27 cellular contexts compared by ENCODE assay signal in genomic region chrX:40878821-40879571, GRCh38.
A peak's percentile ranks its signal among the peaks of the same experiment; 100 is the strongest.
DNase-seq lines count a peak whose midpoint lies in the region; FAIRE-seq and TF ChIP-seq lines count a peak whose summit lies in the region.
"Had no signal": no experiment of that assay in that cellular context is flagged by ENCODE, and none has a peak within 500 bp of the region (broad histone marks: within the 10 kb centered on the region; RNA-seq: fewer than 3 reads in every experiment).

No MANE protein-coding gene starts in this region.

- peak overlapping the region; percentile 53 for H3K4me2 ChIP-seq in smooth muscle cell

- CTCF ChIA-PET in activated naive CD4-positive, alpha-beta T cell treated with anti-CD3 and anti-CD28 coated beads for 36 hours (lab: Charles Lee) = interaction anchor here (1.2 to 2.1 kb wide), 2 partner anchors 236 to 238 kb away, joined by 3 to 15 read pairs; no protein-coding TSS in a partner anchor

- no peaks in the 10 kb centered on the region for H3K27me3 Mint-ChIP-seq in activated naive CD4-positive, alpha-beta T cell treated with anti-CD3 and anti-CD28 coated beads for 36 hours (ENCODE audit: low read depth)
- H3K27me3 Mint-ChIP-seq: type B pancreatic cell had no signal

- H3K4me3 ChIP-seq in HUES48 (ENCODE audit: low read depth, low read length) = 0 out of 2 replicates have a peak overlapping the region, but pooled peaks have one; percentile 19
- no peak overlapping the region for H3K4me3 ChIP-seq in iPS-18a (ENCODE audit: low read length)
- no peak overlapping the region for H3K4me3 ChIP-seq in smooth muscle cell
- no peak overlapping the region for H3K4me3 ChIP-seq in kidney (ENCODE audit: low read length in 2 of 2)
- H3K4me3 ChIP-seq: heart right ventricle, pancreas, right atrium auricular region had no signal

- H4K20me1 ChIP-seq in smooth muscle cell (ENCODE audit: low read depth) = no peaks in the 10 kb centered on the region

- peak overlapping the region; percentile 96 for H2AFZ ChIP-seq in smooth muscle cell (ENCODE audit: low read depth)

- TF ChIP-seq CTCF in smooth muscle cell (IDR thresholded peaks at IDR 0.05; ENCODE audit: borderline replicate concordance, insufficient read depth, poor library complexity, severe bottlenecking) (no peak), kidney (IDR thresholded peaks at IDR 0.05; ENCODE audit: borderline replicate concordance, extremely low read depth, insufficient read depth) (no peak)

- H3K27ac Mint-ChIP-seq in activated naive CD4-positive, alpha-beta T cell treated with anti-CD3 and anti-CD28 coated beads for 36 hours = no peak overlapping the region
- H3K27ac Mint-ChIP-seq: activated CD4-positive, alpha-beta T cell treated with anti-CD3 and anti-CD28 coated beads for 36 hours; natural killer cell; type B pancreatic cell had no signal

- H3K9ac ChIP-seq in HUES48 (ENCODE audit: low read depth, low read length) = peak overlapping the region; percentile 28; the same call in 1 of the 2 replicates
- H3K9ac ChIP-seq in iPS-18a (ENCODE audit: low read length) = peak overlapping the region; percentile 62
- H3K9ac ChIP-seq in smooth muscle cell (ENCODE audit: low read depth) = no peak overlapping the region
- H3K9ac ChIP-seq in kidney (ENCODE audit: low read length in 2 of 2) = no peak overlapping the region

- intact Hi-C loops in activated naive CD4-positive, alpha-beta T cell treated with anti-CD3 and anti-CD28 coated beads for 36 hours (cut with micrococcal nuclease) = loop anchor here (2.0 to 10.0 kb wide), 3 partner anchors 236 to 373 kb away; partner anchors contain the start of gene ATP6AP2
- intact Hi-C loops in kidney (cut with DNase I) = no loop called here

- no peaks in the 10 kb centered on the region for H3K36me3 Mint-ChIP-seq in activated naive CD4-positive, alpha-beta T cell treated with anti-CD3 and anti-CD28 coated beads for 36 hours (ENCODE audit: low read depth)
- H3K36me3 Mint-ChIP-seq: natural killer cell, type B pancreatic cell had no signal

- peaks cover 4% of the 10 kb centered on the region for H3K4me1 Mint-ChIP-seq in activated naive CD4-positive, alpha-beta T cell treated with anti-CD3 and anti-CD28 coated beads for 36 hours (ENCODE audit: low read depth)
- H3K4me1 Mint-ChIP-seq: activated CD4-positive, alpha-beta T cell treated with anti-CD3 and anti-CD28 coated beads for 36 hours; natural killer cell had no signal

- DNase-seq in astrocyte of the hippocampus (ENCODE audit: low read depth, low spot score) (peak; percentile 35), smooth muscle cell (lab: John Stamatoyannopoulos, UW; ENCODE audit: unreplicated experiment) (no peak), kidney (no peak)
- no peak for DNase-seq in activated CD4-positive, alpha-beta T cell treated with anti-CD3 and anti-CD28 coated beads for 48 hours
- no peak for DNase-seq in activated naive CD4-positive, alpha-beta T cell treated with anti-CD3 and anti-CD28 coated beads for 36 hours
- DNase-seq: activated CD4-positive, alpha-beta T cell treated with anti-CD3 and anti-CD28 coated beads for 36 hours; activated T-cell treated with anti-CD3 and anti-CD28 coated beads, Interleukin-2, amount 50 U/mL, for 4 hours; adrenal gland; C1 segment of cervical spinal cord; COR-L47; effector memory CD4-positive, alpha-beta T cell; GF-D8; heart right ventricle; natural killer cell; NCI-H1436; NCI-H82; pancreas; stimulated activated CD4-positive, alpha-beta T cell treated with anti-CD3 and anti-CD28 coated beads, Interleukin-2, amount 100 ng/mL, for 48 hours had no signal

- no peak for FAIRE-seq in kidney (lab: Jason Lieb, UNC)
- FAIRE-seq: colon, GM19239, keratinocyte, pancreas had no signal

- H3F3A ChIP-seq in smooth muscle cell (ENCODE audit: low read depth) = no peaks in the 10 kb centered on the region

- no peaks in the 10 kb centered on the region for H3K9me3 Mint-ChIP-seq in activated naive CD4-positive, alpha-beta T cell treated with anti-CD3 and anti-CD28 coated beads for 36 hours
- H3K9me3 Mint-ChIP-seq: activated T-cell treated with anti-CD3 and anti-CD28 coated beads, Interleukin-2, amount 50 U/mL, for 4 hours; natural killer cell had no signal

- WGBS in smooth muscle cell (ENCODE audit: low lambda C conversion rate) = 32% methylated on average over 9 of the region's 9 CpGs

- H3K4me1 ChIP-seq in HUES48 (ENCODE audit: control insufficient read depth, insufficient read depth, low read length) = peaks cover 26% of the 10 kb centered on the region
- peaks cover 39% of the 10 kb centered on the region for H3K4me1 ChIP-seq in iPS-18a (ENCODE audit: control insufficient read depth, low read depth, low read length)
- peaks cover 13% of the 10 kb centered on the region for H3K4me1 ChIP-seq in smooth muscle cell (ENCODE audit: low read depth)
- H3K4me1 ChIP-seq in kidney (ENCODE audit: control insufficient read depth in 1 of 2, insufficient read depth in 1 of 2, low read depth in 1 of 2, low read length in 2 of 2) = no peaks in the 10 kb centered on the region
- H3K4me1 ChIP-seq: adrenal gland, heart right ventricle, pancreas, right atrium auricular region had no signal

- H3K36me3 ChIP-seq in HUES48 (ENCODE audit: control insufficient read depth, insufficient read depth, low read length) (no peaks in the 10 kb centered on the region), iPS-18a (ENCODE audit: control insufficient read depth, low read depth, low read length) (no peaks in the 10 kb centered on the region), smooth muscle cell (ENCODE audit: low read depth) (no peaks in the 10 kb centered on the region), kidney (ENCODE audit: control insufficient read depth in 1 of 2, insufficient read depth in 2 of 2, low read length in 2 of 2) (no peaks in the 10 kb centered on the region)
- H3K36me3 ChIP-seq: adrenal gland, heart right ventricle, pancreas, right atrium auricular region had no signal

- H3K79me2 ChIP-seq in smooth muscle cell (ENCODE audit: low read depth) = no peaks in the 10 kb centered on the region

- H3K27ac ChIP-seq in HUES48 (ENCODE audit: low read depth, low read length) = peak overlapping the region; percentile 92
- peak overlapping the region; percentile 82 for H3K27ac ChIP-seq in iPS-18a (ENCODE audit: low read length)
- H3K27ac ChIP-seq in smooth muscle cell (ENCODE audit: low read depth) = peak overlapping the region; percentile 60
- no peak overlapping the region for H3K27ac ChIP-seq in kidney (ENCODE audit: low read depth in 2 of 2, low read length in 2 of 2)
- H3K27ac ChIP-seq: adrenal gland, heart right ventricle, pancreas, right atrium auricular region, RWPE1, SK-N-MC had no signal

- H3K27me3 ChIP-seq in HUES48 (ENCODE audit: control insufficient read depth, insufficient read depth, low read length) = no peaks in the 10 kb centered on the region
- H3K27me3 ChIP-seq in iPS-18a (ENCODE audit: control insufficient read depth, insufficient read depth, low read length) = no peaks in the 10 kb centered on the region
- no peaks in the 10 kb centered on the region for H3K27me3 ChIP-seq in smooth muscle cell (ENCODE audit: low read depth)
- H3K27me3 ChIP-seq: adrenal gland, right atrium auricular region had no signal

- no peaks in the 10 kb centered on the region for H3K9me3 ChIP-seq in HUES48 (ENCODE audit: control insufficient read depth, insufficient read depth, low read length)
- no peaks in the 10 kb centered on the region for H3K9me3 ChIP-seq in iPS-18a (ENCODE audit: control insufficient read depth, low read depth, low read length)
- no peaks in the 10 kb centered on the region for H3K9me3 ChIP-seq in smooth muscle cell (replicated peaks; ENCODE audit: low read depth)
- no peaks in the 10 kb centered on the region for H3K9me3 ChIP-seq in kidney (ENCODE audit: control insufficient read depth in 1 of 2, low read length in 2 of 2)
- H3K9me3 ChIP-seq: adrenal gland, heart right ventricle, pancreas, right atrium auricular region had no signal

- no peak overlapping the region for H3K4me3 Mint-ChIP-seq in activated naive CD4-positive, alpha-beta T cell treated with anti-CD3 and anti-CD28 coated beads for 36 hours
- H3K4me3 Mint-ChIP-seq: activated CD4-positive, alpha-beta T cell treated with anti-CD3 and anti-CD28 coated beads for 36 hours; activated T-cell treated with anti-CD3 and anti-CD28 coated beads, Interleukin-2, amount 50 U/mL, for 4 hours; natural killer cell; type B pancreatic cell had no signal

Comparison
In these comparisons a context has a peak if more than half of its experiments do, and no peak if none do; other contexts are left out.
1. H3K27ac ChIP-seq: peak in HUES48 (single experiment), iPS-18a (single experiment) and smooth muscle cell (single experiment); none in kidney (0 of 2).
2. H3K9ac ChIP-seq: peak in HUES48 (single experiment) and iPS-18a (single experiment); none in smooth muscle cell (single experiment) and kidney (0 of 2).